In the genomic region with DNA sequence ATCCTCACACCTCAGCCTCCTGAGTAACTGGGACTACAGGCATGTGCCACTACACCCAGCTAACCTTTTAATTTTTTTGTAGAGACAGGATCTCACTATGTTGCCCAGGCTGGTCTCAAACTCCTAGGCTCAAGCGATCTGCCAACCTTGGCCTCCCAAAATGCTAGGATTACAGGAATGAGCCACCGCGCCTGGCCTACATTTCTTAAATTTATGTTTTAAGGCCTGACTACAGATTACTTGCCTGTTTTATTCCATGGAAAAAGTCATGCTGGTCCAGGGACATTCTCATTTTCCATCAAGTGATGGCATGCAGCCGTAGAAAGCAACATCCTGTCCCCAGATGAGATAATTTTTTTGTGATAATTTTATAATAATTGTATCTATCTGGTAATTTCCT, we compare ENCODE assay signal across 19 cellular contexts. TPM values are rescaled to one million over a fixed set of nuclear protein-coding genes. Genes with fewer than 3 reads are reported as not detected.
DNase-seq lines count a peak whose midpoint lies in the region; ATAC-seq and TF ChIP-seq lines count a peak whose summit lies in the region.
"Had no signal": no experiment of that assay in that cellular context is flagged by ENCODE, and none has a peak within 500 bp of the region (broad histone marks: within the 10 kb centered on the region; RNA-seq: fewer than 3 reads in every experiment).

No MANE protein-coding gene starts in this region.

- intact Hi-C loops in breast epithelium (cut with DNase I; ENCODE audit: low total_unique reads) (loop anchor here (1.0 to 5.0 kb wide), 2 partner anchors 14 to 666 kb away; partner anchors contain the start of gene SPSB2), mammary epithelial cell (cut with micrococcal nuclease) (no loop called here), psoas muscle (cut with DNase I) (loop anchor here in 1 of 2 donors (10.0 kb wide), 1 partner anchor 258 kb away; no protein-coding TSS in a partner anchor), uterus (cut with DNase I; ENCODE audit: low total_unique reads) (no loop called here), CD14-positive monocyte (cut with micrococcal nuclease) (no loop called here)

- in situ Hi-C loops in mammary epithelial cell (cut with MboI; ENCODE audit: low sequenced_read_pairs in 2 of 2), result loop anchor here in 1 of 2 donors (5.0 kb wide), 1 partner anchor 71 kb away; no protein-coding TSS in a partner anchor

- peaks cover 0 to 18% of the 10 kb centered on the region in 2 donors for H3K36me3 Mint-ChIP-seq in CD14-positive monocyte
- H3K36me3 Mint-ChIP-seq: naive thymus-derived CD8-positive, alpha-beta T cell had no signal

- CTCF ChIA-PET in mammary epithelial cell (lab: Charles Lee; ENCODE audit: low non-redundant PET), result no interaction called here

- H3K4me1 Mint-ChIP-seq in CD14-positive monocyte, result peaks cover 33% of the 10 kb centered on the region

- H3K27ac ChIP-seq in breast epithelium (peak overlapping the region; percentile 95 to 98), mammary epithelial cell (ENCODE audit: insufficient read depth, low read depth, low read length) (no peak overlapping the region), gastroesophageal sphincter (peak overlapping the region; percentile 92 to 100 (median 98)), psoas muscle (peak overlapping the region; percentile 48), uterus (peak overlapping the region; percentile 95 to 97)
- H3K27ac ChIP-seq: 22Rv1 had no signal

- peaks cover 0 to 23% of the 10 kb centered on the region in 2 donors for H3K4me1 ChIP-seq in breast epithelium
- H3K4me1 ChIP-seq in mammary epithelial cell (ENCODE audit: insufficient read depth, low read length), result peaks cover 51% of the 10 kb centered on the region
- peaks cover 15 to 100% (median 84%) of the 10 kb centered on the region in 3 donors for H3K4me1 ChIP-seq in gastroesophageal sphincter
- peaks cover 34% of the 10 kb centered on the region for H3K4me1 ChIP-seq in psoas muscle
- peaks cover 27 to 47% of the 10 kb centered on the region in 2 donors for H3K4me1 ChIP-seq in uterus

- dilution Hi-C loops in mammary epithelial cell (cut with HindIII; ENCODE audit: low sequenced_read_pairs), result no loop called here

- H2AFZ ChIP-seq in mammary epithelial cell (ENCODE audit: low read depth, low read length), result no peak overlapping the region

- H3K27me3 Mint-ChIP-seq in CD14-positive monocyte (ENCODE audit: low read depth in 3 of 3), result peaks cover 25 to 40% (median 26%) of the 10 kb centered on the region in 3 donors

- peaks cover 0 to 8% (median 2%) of the 10 kb centered on the region in 7 donors for H3K9me3 Mint-ChIP-seq in CD14-positive monocyte
- H3K9me3 Mint-ChIP-seq: dendritic cell treated with granulocyte-macrophage colony-stimulating factor and Interleukin-4, amounts not matched to agents 40 ng/mL and 50 ng/mL, for 4 days; naive thymus-derived CD8-positive, alpha-beta T cell; stimulated activated naive CD8-positive, alpha-beta T cell treated with anti-CD3 and anti-CD28 coated beads, Interleukin-15, amount 100 ng/mL, for 72 hours had no signal

- no peak for TF ChIP-seq POLR2A in breast epithelium (IDR thresholded peaks at IDR 0.05)
- no peak for TF ChIP-seq POLR2A in gastroesophageal sphincter (IDR thresholded peaks at IDR 0.05)
- no peak for TF ChIP-seq POLR2A in uterus (IDR thresholded peaks at IDR 0.05)

- H3K79me2 ChIP-seq in mammary epithelial cell (ENCODE audit: insufficient read depth, low read length), result peaks cover 99% of the 10 kb centered on the region

- TF ChIP-seq EP300 in gastroesophageal sphincter (IDR thresholded peaks at IDR 0.05), result peak; percentile 26

- H3K9ac ChIP-seq in mammary epithelial cell (ENCODE audit: insufficient read depth, low read length), result no peak overlapping the region

- ATAC-seq in gastroesophageal sphincter (no peak), psoas muscle (no peak)
- ATAC-seq: naive thymus-derived CD8-positive, alpha-beta T cell; stimulated activated naive CD8-positive, alpha-beta T cell treated with anti-CD3 and anti-CD28 coated beads, Interleukin-15, amount 100 ng/mL, for 72 hours had no signal

- TF ChIP-seq CTCF in breast epithelium (IDR thresholded peaks at IDR 0.05), result no peak
- no peak for TF ChIP-seq CTCF in mammary epithelial cell (conservative IDR thresholded peaks at IDR 0.05 in 1 of 2, IDR thresholded peaks at IDR 0.05 in 1 of 2; ENCODE audit: extremely low read depth in 1 of 2, insufficient read depth in 1 of 2, low read depth in 1 of 2, low read length in 2 of 2)
- TF ChIP-seq CTCF in gastroesophageal sphincter (IDR thresholded peaks at IDR 0.05), result no peak
- TF ChIP-seq CTCF in psoas muscle (IDR thresholded peaks at IDR 0.05), result no peak
- TF ChIP-seq CTCF in uterus (IDR thresholded peaks at IDR 0.05), result no peak
- no peak for TF ChIP-seq CTCF in CD14-positive monocyte (IDR thresholded peaks at IDR 0.05)

- no peak overlapping the region for H3K4me3 Mint-ChIP-seq in CD14-positive monocyte
- H3K4me3 Mint-ChIP-seq: dendritic cell treated with granulocyte-macrophage colony-stimulating factor and Interleukin-4, amounts not matched to agents 40 ng/mL and 50 ng/mL, for 4 days; stimulated activated naive CD8-positive, alpha-beta T cell treated with anti-CD3 and anti-CD28 coated beads, Interleukin-15, amount 100 ng/mL, for 72 hours had no signal

- H3K4me3 ChIP-seq in breast epithelium (no peak overlapping the region), mammary epithelial cell (replicated peaks in 1 of 3; ENCODE audit: insufficient read depth in 1 of 3, low read depth in 2 of 3, low read length in 3 of 3) (no peak overlapping the region), gastroesophageal sphincter (no peak overlapping the region), psoas muscle (no peak overlapping the region), uterus (no peak overlapping the region)
- H3K4me3 ChIP-seq: HAP-1 had no signal

- no peak overlapping the region for H3K27ac Mint-ChIP-seq in CD14-positive monocyte

- no peaks in the 10 kb centered on the region for H4K20me1 ChIP-seq in mammary epithelial cell (ENCODE audit: insufficient read depth, low read length)

- no TSS peak for BruUV-seq in mammary epithelial cell (replicated peaks; lab: Mats Ljungman, UMichigan)

- no peak for DNase-seq in breast epithelium (ENCODE audit: low spot score in 2 of 2)
- DNase-seq in mammary epithelial cell, result no peak
- no peak for DNase-seq in psoas muscle
- no peak for DNase-seq in uterus
- no peak for DNase-seq in CD14-positive monocyte (ENCODE audit: low spot score)
- DNase-seq in superior temporal gyrus (ENCODE audit: extremely low spot score), result no peak
- DNase-seq in NCI-H345 (lab: John Stamatoyannopoulos, UW), result no peak
- DNase-seq: activated CD4-positive, alpha-beta T cell treated with anti-CD3 and anti-CD28 coated beads for 1 hour; activated gamma-delta T cell treated with Interleukin-2 at 50 U/mL for 16 hours; DMS79; hippocampal formation; naive thymus-derived CD8-positive, alpha-beta T cell; NCI-H1694; NCI-H446 treated with DMSO at 0.1 percent for 48 hours; stimulated activated naive CD8-positive, alpha-beta T cell treated with anti-CD3 and anti-CD28 coated beads, Interleukin-15, amount 100 ng/mL, for 72 hours had no signal

- 100% methylated on average over 4 of the region's 4 CpGs for WGBS in mammary epithelial cell (ENCODE audit: low coverage, missing lambda C conversion rate)
- 9 to 23% methylated on average over 4 of the region's 4 CpGs for WGBS in gastroesophageal sphincter (ENCODE audit: low coverage in 1 of 2), 2 donors
- 63 to 71% (median 70%) methylated on average over 4 of the region's 4 CpGs for WGBS in psoas muscle, 3 donors

- no peaks in the 10 kb centered on the region for H3K36me3 ChIP-seq in breast epithelium
- peaks cover 15% of the 10 kb centered on the region for H3K36me3 ChIP-seq in mammary epithelial cell (ENCODE audit: insufficient read depth, low read length)
- H3K36me3 ChIP-seq in gastroesophageal sphincter, result peaks cover 0 to 8% of the 10 kb centered on the region in 2 donors
- H3K36me3 ChIP-seq in psoas muscle (ENCODE audit: insufficient read depth in 1 of 2, low read depth in 1 of 2), result no peaks in the 10 kb centered on the region
- H3K36me3 ChIP-seq in uterus, result no peaks in the 10 kb centered on the region

- H3K9me3 ChIP-seq in breast epithelium (no peaks in the 10 kb centered on the region), mammary epithelial cell (replicated peaks; ENCODE audit: insufficient read depth, low read length) (no peaks in the 10 kb centered on the region), gastroesophageal sphincter (no peaks in the 10 kb centered on the region), psoas muscle (no peaks in the 10 kb centered on the region), uterus (no peaks in the 10 kb centered on the region)
- H3K9me3 ChIP-seq: HAP-1 had no signal

- H3K27me3 ChIP-seq in breast epithelium, result no peaks in the 10 kb centered on the region
- no peaks in the 10 kb centered on the region for H3K27me3 ChIP-seq in mammary epithelial cell (ENCODE audit: insufficient read depth, low read length)
- no peaks in the 10 kb centered on the region for H3K27me3 ChIP-seq in gastroesophageal sphincter
- no peaks in the 10 kb centered on the region for H3K27me3 ChIP-seq in psoas muscle (ENCODE audit: insufficient read depth in 3 of 3, low read length in 2 of 3)
- no peaks in the 10 kb centered on the region for H3K27me3 ChIP-seq in uterus

- no peak overlapping the region for H3K4me2 ChIP-seq in mammary epithelial cell (ENCODE audit: insufficient read depth, low read depth, low read length)

RNA-seq across cellular contexts. Expression of gene CD9, which starts 6.1 kb away (rescaled TPM):
- total RNA-seq in breast epithelium (100 to 1,000 TPM in 2 of 3 donors, 10 to 100 TPM in 1; 91.1 to 436 (median 243) TPM), mammary epithelial cell (100 to 1,000 TPM; 351 to 470 TPM), gastroesophageal sphincter (100 to 1,000 TPM; 379 to 558 (median 468) TPM), psoas muscle (10 to 100 TPM; 23.0 to 40.2 (median 30.6) TPM), uterus (100 to 1,000 TPM; 161 to 275 (median 207) TPM)
- polyA plus RNA-seq in mammary epithelial cell (775 TPM), psoas muscle (10 to 100 TPM; 26.1 to 90.9 (median 45.4) TPM), CD14-positive monocyte (100 to 1,000 TPM in 1 of 2 donors, 1 to 10 TPM in 1; 7.7 to 323 TPM)
- 463 TPM for polyA minus RNA-seq in mammary epithelial cell
